Comparison of ENCODE assay signal across 1 cellular context in genomic region chr3:100957407-100958100, GRCh38.
TF ChIP-seq lines count a peak whose summit lies in the region.

No MANE protein-coding gene starts in this region.

TF ChIP-seq in IMR-90, 13 proteins besides CTCF, POLR2A, EP300 and RAD21 (continued from another document):
- no peak for TF ChIP-seq MAZ (IDR thresholded peaks at IDR 0.05; ENCODE audit: borderline replicate concordance, low read depth, low read length)
